In genomic region chr12:57888407-57889157, GRCh38 we compare ENCODE assay signal across 8 cellular contexts. TPM values are rescaled to one million over a fixed set of nuclear protein-coding genes. Genes with fewer than 3 reads are reported as not detected.
DNase-seq lines count a peak whose midpoint lies in the region; ATAC-seq, FAIRE-seq and TF ChIP-seq lines count a peak whose summit lies in the region.

No MANE protein-coding gene starts in this region.

- CTCF ChIA-PET in activated CD8-positive, alpha-beta T cell treated with anti-CD3 and anti-CD28 coated beads for 36 hours (lab: Charles Lee) = interaction anchor here (0.8 to 1.5 kb wide), 6 partner anchors 9 to 129 kb away, joined by 3 to 6 read pairs (median 4); no protein-coding TSS in a partner anchor

- peaks cover 1% of the 10 kb centered on the region for H3K27me3 Mint-ChIP-seq in activated CD8-positive, alpha-beta T cell treated with anti-CD3 and anti-CD28 coated beads for 36 hours
- H3K27me3 Mint-ChIP-seq in glutamatergic neuron (ENCODE audit: unreplicated experiment) = peaks cover 6% of the 10 kb centered on the region

- intact Hi-C loops in activated CD8-positive, alpha-beta T cell treated with anti-CD3 and anti-CD28 coated beads for 36 hours (cut with micrococcal nuclease) = no loop called here

- no peak overlapping the region for H3K27ac Mint-ChIP-seq in activated CD8-positive, alpha-beta T cell treated with anti-CD3 and anti-CD28 coated beads for 36 hours
- peak overlapping the region; percentile 67 for H3K27ac Mint-ChIP-seq in glutamatergic neuron (ENCODE audit: unreplicated experiment)

- peak; percentile 84 for ATAC-seq in activated CD8-positive, alpha-beta T cell treated with anti-CD3 and anti-CD28 coated beads for 36 hours
- ATAC-seq in HG03460 (IDR thresholded peaks at IDR 0.05; ENCODE audit: unreplicated experiment) = no peak

- POLR2A ChIA-PET in activated CD8-positive, alpha-beta T cell treated with anti-CD3 and anti-CD28 coated beads for 36 hours (lab: Charles Lee) = interaction anchor here (1.0 to 3.0 kb wide), 6 partner anchors 8 to 106 kb away, joined by 3 to 13 read pairs (median 4); partner anchors contain the start of gene TSFM

- H3K36me3 Mint-ChIP-seq in activated CD8-positive, alpha-beta T cell treated with anti-CD3 and anti-CD28 coated beads for 36 hours (ENCODE audit: low read depth) = no peaks in the 10 kb centered on the region
- H3K36me3 Mint-ChIP-seq in glutamatergic neuron (ENCODE audit: unreplicated experiment) = peaks cover 5% of the 10 kb centered on the region

- DNase-seq in EL (peak; percentile 64), NCI-H2081 (lab: John Stamatoyannopoulos, UW) (peak; percentile 93 to 98), glutamatergic neuron (no peak), putamen (ENCODE audit: low spot score) (peak; percentile 83), D721Med (ENCODE audit: insufficient read length, low spot score) (no peak)
- peak; percentile 59 for DNase-seq in activated CD8-positive, alpha-beta T cell treated with anti-CD3 and anti-CD28 coated beads for 36 hours
- no peak for DNase-seq in stimulated activated CD4-positive, alpha-beta T cell treated with anti-CD3 and anti-CD28 coated beads, Interleukin-12 subunit alpha, Interleukin-12 subunit beta, amount 100 ng/mL, for 4 hours

- peaks cover 9% of the 10 kb centered on the region for H3K4me1 Mint-ChIP-seq in activated CD8-positive, alpha-beta T cell treated with anti-CD3 and anti-CD28 coated beads for 36 hours (ENCODE audit: low read depth)
- H3K4me1 Mint-ChIP-seq in glutamatergic neuron (ENCODE audit: low read depth, unreplicated experiment) = peaks cover 26% of the 10 kb centered on the region

- no peak overlapping the region for H3K4me3 Mint-ChIP-seq in activated CD8-positive, alpha-beta T cell treated with anti-CD3 and anti-CD28 coated beads for 36 hours
- H3K4me3 Mint-ChIP-seq in glutamatergic neuron (ENCODE audit: unreplicated experiment) = peak overlapping the region; percentile 3

- no peak for TF ChIP-seq CTCF in activated CD8-positive, alpha-beta T cell treated with anti-CD3 and anti-CD28 coated beads for 36 hours (IDR thresholded peaks at IDR 0.05)
- TF ChIP-seq CTCF in glutamatergic neuron (IDR thresholded peaks at IDR 0.05; ENCODE audit: partially characterized antibody, unreplicated experiment) = no peak
- no peak for TF ChIP-seq CTCF in D721Med (IDR thresholded peaks at IDR 0.05; ENCODE audit: insufficient read depth, missing control alignments)

- peaks cover 4% of the 10 kb centered on the region for H3K9me3 Mint-ChIP-seq in activated CD8-positive, alpha-beta T cell treated with anti-CD3 and anti-CD28 coated beads for 36 hours
- H3K9me3 Mint-ChIP-seq in glutamatergic neuron (ENCODE audit: unreplicated experiment) = peaks cover 6% of the 10 kb centered on the region

- FAIRE-seq in D721Med (lab: Jason Lieb, UNC) = no peak

RNA-seq across cellular contexts. Expression of gene CTDSP2, which starts 42.1 kb away (rescaled TPM):
- 10 to 100 TPM; 67.1 to 67.2 TPM for total RNA-seq in activated CD8-positive, alpha-beta T cell treated with anti-CD3 and anti-CD28 coated beads for 36 hours
- total RNA-seq in glutamatergic neuron (ENCODE audit: unreplicated experiment) = 127 TPM

RNA-seq across cellular contexts. Expression of gene ATP23, which starts 52.8 kb away (rescaled TPM):
- 10 to 100 TPM; 15.8 to 16.7 TPM for total RNA-seq in activated CD8-positive, alpha-beta T cell treated with anti-CD3 and anti-CD28 coated beads for 36 hours
- 1.3 TPM for total RNA-seq in glutamatergic neuron (ENCODE audit: unreplicated experiment)

Comparison
In these comparisons a context has a peak if more than half of its experiments do, and no peak if none do; other contexts are left out.
1. DNase-seq: peak in EL (single experiment), NCI-H2081 (2 of 2), activated CD8-positive, alpha-beta T cell treated with anti-CD3 and anti-CD28 coated beads for 36 hours (single experiment) and putamen (single experiment); none in glutamatergic neuron (single experiment), D721Med (single experiment) and stimulated activated CD4-positive, alpha-beta T cell treated with anti-CD3 and anti-CD28 coated beads, Interleukin-12 subunit alpha, Interleukin-12 subunit beta, amount 100 ng/mL, for 4 hours (single experiment).